ENCODE assay signal across 13 cellular contexts in the genomic region with DNA sequence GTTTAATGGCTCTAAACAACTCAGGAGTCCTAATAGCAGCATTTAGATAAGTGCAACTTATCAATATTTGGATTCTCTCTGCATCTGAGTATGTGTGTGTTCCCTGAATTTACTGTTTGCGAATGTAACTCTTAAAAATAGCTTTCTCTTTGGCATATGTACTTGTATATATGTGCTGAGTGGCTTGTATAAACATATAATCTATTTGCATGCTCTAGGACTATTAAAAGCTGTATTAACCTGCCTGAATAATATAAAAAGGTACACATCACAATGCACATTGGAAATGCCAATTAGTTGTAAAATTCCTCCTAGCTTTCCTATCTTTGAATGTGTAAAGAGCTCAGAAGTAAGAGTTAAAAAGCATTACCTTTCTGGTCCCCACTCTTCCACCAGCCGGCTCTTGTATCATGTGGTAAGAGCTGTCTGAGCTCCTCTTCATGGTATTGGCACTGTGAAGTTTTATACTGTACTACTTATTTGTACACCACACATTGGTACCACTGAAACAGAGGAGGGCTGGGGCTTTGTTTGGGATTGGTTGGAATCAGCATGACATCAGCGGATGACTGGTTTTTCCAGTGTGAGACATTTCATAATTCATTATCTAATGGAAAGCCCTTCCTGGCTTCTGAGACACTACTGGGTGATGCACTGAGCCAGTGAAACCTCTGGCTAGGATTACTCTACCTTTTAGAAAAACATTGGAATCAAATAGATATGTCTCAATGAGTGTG. TPM values are rescaled to one million over a fixed set of nuclear protein-coding genes. Genes with fewer than 3 reads are reported as not detected.
DNase-seq lines count a peak whose midpoint lies in the region; ATAC-seq, FAIRE-seq and TF ChIP-seq lines count a peak whose summit lies in the region.
"Had no signal": no experiment of that assay in that cellular context is flagged by ENCODE, and none has a peak within 500 bp of the region (broad histone marks: within the 10 kb centered on the region; RNA-seq: fewer than 3 reads in every experiment).

A gene (minus strand): TSS at position 456 of the 737 bp plus-strand sequence. CDS start 2,716 bp downstream, outside the sequence.

- H3K4me2 ChIP-seq in keratinocyte (ENCODE audit: control insufficient read depth, extremely low read depth, insufficient read depth, low read depth, low read length), result peak within 1 kb of the TSS; percentile 84

- H3K36me3 ChIP-seq in keratinocyte (ENCODE audit: control insufficient read depth in 2 of 2, extremely low read depth in 1 of 2, insufficient read depth in 2 of 2, low read length in 2 of 2), result no peaks in the 10 kb centered on the region

- peak within 1 kb of the TSS; percentile 51 to 86 (median 83) for H3K4me3 ChIP-seq in keratinocyte (ENCODE audit: control insufficient read depth in 2 of 3, extremely low read depth in 1 of 3, insufficient read depth in 2 of 3, low read depth in 1 of 3, low read length in 3 of 3)
- H3K4me3 ChIP-seq: GM12878 had no signal

- no peak for ATAC-seq in central memory CD8-positive, alpha-beta T cell (replicated peaks; ENCODE audit: extremely low read depth, poor library complexity, severe bottlenecking)
- ATAC-seq in GM19455 (IDR thresholded peaks at IDR 0.05; ENCODE audit: unreplicated experiment), result no peak
- ATAC-seq: GM12878 had no signal

- DNase-seq in DMS 273 (lab: John Stamatoyannopoulos, UW; ENCODE audit: unreplicated experiment), result peak; percentile 28
- DNase-seq in DMS 273 treated with DMSO at 0.1 percent for 48 hours (lab: John Stamatoyannopoulos, UW), result no peak
- no peak for DNase-seq in central memory CD8-positive, alpha-beta T cell (ENCODE audit: low spot score in 2 of 2)
- peak; percentile 86 for DNase-seq in keratinocyte (ENCODE audit: low read depth, low spot score)
- DNase-seq in urothelium cell line (ENCODE audit: low spot score), result peak; percentile 68
- DNase-seq in iPS-NIHi11 (ENCODE audit: low spot score), result no peak
- DNase-seq in NCI-H2227 (lab: John Stamatoyannopoulos, UW; ENCODE audit: unreplicated experiment), result no peak
- DNase-seq: activated gamma-delta T cell treated with Interleukin-2 at 50 U/mL for 16 hours; stimulated activated CD4-positive, alpha-beta T cell treated with anti-CD3 and anti-CD28 coated beads, Interleukin-12 subunit alpha, Interleukin-12 subunit beta, amount 100 ng/mL, for 4 hours; SW 1271 had no signal

- no peak within 1 kb of the TSS for H2AFZ ChIP-seq in keratinocyte (ENCODE audit: control insufficient read depth, low read length)

- peaks cover 51% of the 10 kb centered on the region for H3K79me2 ChIP-seq in keratinocyte (ENCODE audit: control insufficient read depth, insufficient read depth, low read length)

- peak within 1 kb of the TSS; percentile 90 for H3K27ac ChIP-seq in keratinocyte (ENCODE audit: control insufficient read depth, insufficient read depth, low read length)
- H3K27ac ChIP-seq: 22Rv1 had no signal

- no peaks in the 10 kb centered on the region for H3K27me3 ChIP-seq in keratinocyte (ENCODE audit: control insufficient read depth, extremely low read depth, insufficient read depth, low read length)

- H3K36me3 Mint-ChIP-seq in central memory CD8-positive, alpha-beta T cell (ENCODE audit: insufficient read depth), result peaks cover 3% of the 10 kb centered on the region

- peaks cover 3% of the 10 kb centered on the region for H3K9me3 Mint-ChIP-seq in central memory CD8-positive, alpha-beta T cell

- no peaks in the 10 kb centered on the region for H3K9me1 ChIP-seq in keratinocyte (ENCODE audit: control insufficient read depth, extremely low read depth, insufficient read depth, low read length)

- H3K9me3 ChIP-seq in keratinocyte (ENCODE audit: control insufficient read depth, low read depth, low read length), result no peaks in the 10 kb centered on the region

- peak within 1 kb of the TSS; percentile 23 for H3K4me3 Mint-ChIP-seq in central memory CD8-positive, alpha-beta T cell

- no peak within 1 kb of the TSS for H3K27ac Mint-ChIP-seq in central memory CD8-positive, alpha-beta T cell (ENCODE audit: low read depth)

- peaks cover 9% of the 10 kb centered on the region for H3K4me1 Mint-ChIP-seq in central memory CD8-positive, alpha-beta T cell

- FAIRE-seq in keratinocyte (lab: Jason Lieb, UNC) (peak; percentile 95), urothelium cell line (lab: Jason Lieb, UNC) (no peak)
- FAIRE-seq: GM12878 had no signal

- dilution Hi-C loops in keratinocyte (cut with MboI; ENCODE audit: extremely low pct_ligation_motif_present, low sequenced_read_pairs), result no loop called here

- no peaks in the 10 kb centered on the region for H4K20me1 ChIP-seq in keratinocyte (ENCODE audit: control insufficient read depth, extremely low read depth, insufficient read depth, low read length)

- peak within 1 kb of the TSS; percentile 93 for H3K9ac ChIP-seq in keratinocyte (ENCODE audit: control insufficient read depth, extremely low read depth, insufficient read depth, low read length)

- peaks cover 47% of the 10 kb centered on the region for H3K27me3 Mint-ChIP-seq in central memory CD8-positive, alpha-beta T cell

- TF ChIP-seq CTCF in keratinocyte (optimal IDR thresholded peaks at IDR 0.05 in 1 of 3, IDR thresholded peaks at IDR 0.05 in 1 of 3, conservative IDR thresholded peaks at IDR 0.05 in 1 of 3; ENCODE audit: extremely low read depth in 1 of 3, insufficient read depth in 2 of 3, low read length in 3 of 3), result no peak

- H3K4me1 ChIP-seq in keratinocyte (ENCODE audit: control insufficient read depth, extremely low read depth, insufficient read depth, low read length), result peaks cover 26% of the 10 kb centered on the region

RNA-seq across cellular contexts. Expression of the gene that starts here (rescaled TPM):
- polyA plus RNA-seq in keratinocyte, result 51.4 to 63.2 TPM (median 59.2 TPM) in 3 replicates
- 79.7 TPM for polyA plus RNA-seq in keratinocyte (2011; ENCODE audit: low read depth)
- polyA plus RNA-seq in keratinocyte (2011; cell fraction: cytosol; rRNA removed), result 18.4 and 20.9 TPM in 2 replicates
- 158 and 186 TPM in 2 replicates for polyA plus RNA-seq in keratinocyte (2011; cell fraction: nucleus; rRNA removed)
- 26.5 and 79.3 TPM in 2 replicates for polyA plus RNA-seq in keratinocyte (2012; ENCODE audit: low replicate concordance)
- 115 to 137 TPM (median 137 TPM) in 3 replicates for polyA minus RNA-seq in keratinocyte
- polyA minus RNA-seq in keratinocyte (2011; cell fraction: cytosol; rRNA and poly(A)+ RNA removed), result 36.6 TPM
- 98.4 and 221 TPM in 2 replicates for polyA minus RNA-seq in keratinocyte (2011; cell fraction: nucleus; rRNA and poly(A)+ RNA removed)

Comparison
In these comparisons a context has a peak if more than half of its experiments do, and no peak if none do; other contexts are left out.
1. DNase-seq: peak in DMS 273 (single experiment), keratinocyte (single experiment) and urothelium cell line (single experiment); none in DMS 273 treated with DMSO at 0.1 percent for 48 hours (single experiment), central memory CD8-positive, alpha-beta T cell (0 of 2), iPS-NIHi11 (single experiment) and NCI-H2227 (single experiment).